Comparison of ENCODE assay signal across 15 cellular contexts in genomic region chr5:168612996-168613395, GRCh38. TPM values are rescaled to one million over a fixed set of nuclear protein-coding genes. Genes with fewer than 3 reads are reported as not detected.
A peak's percentile ranks its signal among the peaks of the same experiment; 100 is the strongest.
DNase-seq lines count a peak whose midpoint lies in the region; ATAC-seq, FAIRE-seq and TF ChIP-seq lines count a peak whose summit lies in the region.
"Had no signal": no experiment of that assay in that cellular context is flagged by ENCODE, and none has a peak within 500 bp of the region (broad histone marks: within the 10 kb centered on the region; RNA-seq: fewer than 3 reads in every experiment).

No MANE protein-coding gene starts in this region.

- peaks cover 0 to 3% (median 0%) of the 10 kb centered on the region in 3 donors for H3K36me3 Mint-ChIP-seq in CD8-positive, alpha-beta memory T cell
- H3K36me3 Mint-ChIP-seq in natural killer cell (no peaks in the 10 kb centered on the region), glutamatergic neuron (ENCODE audit: unreplicated experiment) (no peaks in the 10 kb centered on the region)
- H3K36me3 Mint-ChIP-seq: activated naive CD4-positive, alpha-beta T cell treated with anti-CD3 and anti-CD28 coated beads, Interleukin-2, amount 10 ng/mL, durations not matched to agents 7 days and 5 days had no signal

- peak in 2 of 5 donors; percentile 38 to 39 for DNase-seq in CD8-positive, alpha-beta memory T cell
- DNase-seq in HTR-8/SVneo (ENCODE audit: insufficient read length, low spot score) (no peak), colonic mucosa (peak; percentile 45), natural killer cell (no peak), uterus (no peak), hypothalamus (lab: John Stamatoyannopoulos, UW) (no peak), glutamatergic neuron (no peak), foreskin melanocyte (no peak)
- DNase-seq: activated CD4-positive, CD25-positive, alpha-beta regulatory T cell; activated naive CD4-positive, alpha-beta T cell treated with anti-CD3 and anti-CD28 coated beads, Interleukin-2, amount 10 ng/mL, durations not matched to agents 7 days and 5 days; cortex of kidney; H7; MM.1S; NCI-H2171 treated with DMSO at 0.1 percent for 48 hours had no signal

- peak; percentile 91 to 100 (median 100) for ATAC-seq in natural killer cell
- ATAC-seq: sciatic nerve had no signal

- TF ChIP-seq CTCF in colonic mucosa (IDR thresholded peaks at IDR 0.05) (no peak), natural killer cell (IDR thresholded peaks at IDR 0.05) (no peak), uterus (IDR thresholded peaks at IDR 0.05) (no peak), glutamatergic neuron (IDR thresholded peaks at IDR 0.05; ENCODE audit: partially characterized antibody, unreplicated experiment) (no peak)

- peaks cover 5% of the 10 kb centered on the region for H3K4me1 ChIP-seq in CD8-positive, alpha-beta memory T cell (ENCODE audit: insufficient read depth, low read length)
- no peaks in the 10 kb centered on the region for H3K4me1 ChIP-seq in colonic mucosa
- no peaks in the 10 kb centered on the region for H3K4me1 ChIP-seq in uterus

- H3K9me3 Mint-ChIP-seq in CD8-positive, alpha-beta memory T cell: no peaks in the 10 kb centered on the region
- no peaks in the 10 kb centered on the region for H3K9me3 Mint-ChIP-seq in natural killer cell
- no peaks in the 10 kb centered on the region for H3K9me3 Mint-ChIP-seq in glutamatergic neuron (ENCODE audit: unreplicated experiment)
- H3K9me3 Mint-ChIP-seq: activated naive CD4-positive, alpha-beta T cell treated with anti-CD3 and anti-CD28 coated beads, Interleukin-2, amount 10 ng/mL, durations not matched to agents 7 days and 5 days had no signal

- no peak overlapping the region for H3K9ac ChIP-seq in colonic mucosa (ENCODE audit: low read depth in 2 of 2, low read length in 2 of 2)

- no peaks in the 10 kb centered on the region for H3K27me3 ChIP-seq in CD8-positive, alpha-beta memory T cell (ENCODE audit: insufficient read depth, low read length, poor library complexity, severe bottlenecking)
- no peaks in the 10 kb centered on the region for H3K27me3 ChIP-seq in colonic mucosa
- no peaks in the 10 kb centered on the region for H3K27me3 ChIP-seq in uterus

- peak; percentile 13 for FAIRE-seq in HTR-8/SVneo (lab: Jason Lieb, UNC)

- H3K27ac ChIP-seq in CD8-positive, alpha-beta memory T cell (ENCODE audit: low read depth, low read length): no peak overlapping the region
- H3K27ac ChIP-seq in colonic mucosa: peak overlapping the region; percentile 3
- no peak overlapping the region for H3K27ac ChIP-seq in uterus

- no peak overlapping the region for H3K4me3 ChIP-seq in CD8-positive, alpha-beta memory T cell (ENCODE audit: low read length)
- no peak overlapping the region for H3K4me3 ChIP-seq in colonic mucosa
- H3K4me3 ChIP-seq in uterus: no peak overlapping the region

- intact Hi-C loops in colonic mucosa (cut with DNase I): no loop called here
- intact Hi-C loops in natural killer cell (cut with micrococcal nuclease): loop anchor here (2.0 kb wide), 1 partner anchor 34 kb away; the partner anchor contains the start of gene PANK3
- intact Hi-C loops in uterus (cut with DNase I; ENCODE audit: low total_unique reads): no loop called here

- no peaks in the 10 kb centered on the region for H3K9me3 ChIP-seq in CD8-positive, alpha-beta memory T cell (ENCODE audit: low read length)
- H3K9me3 ChIP-seq in colonic mucosa (no peaks in the 10 kb centered on the region), uterus (no peaks in the 10 kb centered on the region)

- peaks cover 10 to 17% (median 10%) of the 10 kb centered on the region in 3 donors for H3K4me1 Mint-ChIP-seq in CD8-positive, alpha-beta memory T cell
- H3K4me1 Mint-ChIP-seq in natural killer cell (peaks cover 9 to 10% of the 10 kb centered on the region in 2 donors), glutamatergic neuron (ENCODE audit: low read depth, unreplicated experiment) (no peaks in the 10 kb centered on the region)

- no peak for TF ChIP-seq POLR2A in uterus (IDR thresholded peaks at IDR 0.05)

- POLR2A ChIA-PET in CD8-positive, alpha-beta memory T cell (lab: Charles Lee): interaction anchor here (1.4 kb wide), 1 partner anchor 33 kb away, joined by 6 read pairs; no protein-coding TSS in a partner anchor

- CTCF ChIA-PET in CD8-positive, alpha-beta memory T cell (lab: Charles Lee): no interaction called here

- peak overlapping the region; percentile 16 to 96 (median 90) for H3K27ac Mint-ChIP-seq in CD8-positive, alpha-beta memory T cell
- peak overlapping the region; percentile 78 to 83 for H3K27ac Mint-ChIP-seq in natural killer cell
- H3K27ac Mint-ChIP-seq in glutamatergic neuron (ENCODE audit: unreplicated experiment): no peak overlapping the region
- H3K27ac Mint-ChIP-seq: activated naive CD4-positive, alpha-beta T cell treated with anti-CD3 and anti-CD28 coated beads, Interleukin-2, amount 10 ng/mL, durations not matched to agents 7 days and 5 days had no signal

- H3K4me3 Mint-ChIP-seq in CD8-positive, alpha-beta memory T cell: peak overlapping the region in 6 of 7 donors; percentile 12 to 63 (median 54)
- H3K4me3 Mint-ChIP-seq in natural killer cell (peak overlapping the region; percentile 61), glutamatergic neuron (ENCODE audit: unreplicated experiment) (no peak overlapping the region)
- H3K4me3 Mint-ChIP-seq: activated naive CD4-positive, alpha-beta T cell treated with anti-CD3 and anti-CD28 coated beads, Interleukin-2, amount 10 ng/mL, durations not matched to agents 7 days and 5 days had no signal

- no peaks in the 10 kb centered on the region for H3K36me3 ChIP-seq in CD8-positive, alpha-beta memory T cell (ENCODE audit: insufficient read depth, low read length)
- H3K36me3 ChIP-seq in colonic mucosa: no peaks in the 10 kb centered on the region
- H3K36me3 ChIP-seq in uterus: no peaks in the 10 kb centered on the region

- H3K27me3 Mint-ChIP-seq in CD8-positive, alpha-beta memory T cell: peaks cover 0 to 2% of the 10 kb centered on the region in 2 donors
- H3K27me3 Mint-ChIP-seq in natural killer cell (ENCODE audit: low read depth in 2 of 2) (peaks cover 0 to 3% of the 10 kb centered on the region in 2 donors), glutamatergic neuron (ENCODE audit: unreplicated experiment) (peaks cover 3% of the 10 kb centered on the region)
- H3K27me3 Mint-ChIP-seq: activated naive CD4-positive, alpha-beta T cell treated with anti-CD3 and anti-CD28 coated beads, Interleukin-2, amount 10 ng/mL, durations not matched to agents 7 days and 5 days had no signal

RNA-seq across cellular contexts. Expression of gene PANK3, which starts 33.8 kb away (rescaled TPM):
- 10 to 100 TPM; 53.8 to 61.3 TPM for total RNA-seq in CD8-positive, alpha-beta memory T cell
- polyA plus RNA-seq in CD8-positive, alpha-beta memory T cell: 4.8 TPM
- total RNA-seq in colonic mucosa (100 to 1,000 TPM; 114 to 190 TPM), natural killer cell (10 to 100 TPM; 39.7 to 50.0 (median 46.9) TPM), uterus (10 to 100 TPM; 15.6 to 92.6 (median 32.2) TPM), glutamatergic neuron (ENCODE audit: unreplicated experiment) (153 TPM)
